21 cellular contexts compared by ENCODE assay signal in the genomic region with DNA sequence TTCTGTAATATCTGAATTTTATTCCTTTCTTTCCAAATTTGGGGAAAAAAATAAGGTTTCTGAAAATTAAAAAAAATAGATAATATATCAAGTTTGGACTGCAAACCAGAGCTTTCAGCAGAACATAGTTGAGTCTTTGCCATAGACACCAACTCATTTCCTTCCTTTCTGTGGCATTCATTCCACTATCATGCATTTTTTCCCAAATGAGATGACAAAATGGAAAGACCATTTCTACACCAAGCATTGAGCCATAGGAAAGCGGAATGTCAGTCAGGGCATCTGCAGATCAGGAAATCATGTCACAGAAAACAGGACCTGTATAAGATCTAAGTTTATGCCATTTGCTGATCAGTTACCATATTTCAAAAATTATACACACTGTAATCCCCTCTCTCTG.
DNase-seq lines count a peak whose midpoint lies in the region; ATAC-seq, FAIRE-seq and TF ChIP-seq lines count a peak whose summit lies in the region.
"Had no signal": no experiment of that assay in that cellular context is flagged by ENCODE, and none has a peak within 500 bp of the region (broad histone marks: within the 10 kb centered on the region; RNA-seq: fewer than 3 reads in every experiment).

No MANE protein-coding gene starts in this region.

- H3K9ac ChIP-seq in astrocyte (ENCODE audit: low read length), result peak overlapping the region; percentile 58

- CTCF ChIA-PET in activated CD4-positive, alpha-beta memory T cell treated with anti-CD3 and anti-CD28 coated beads, Interleukin-2, amount 10 ng/mL, durations not matched to agents 7 days and 5 days (lab: Charles Lee), result no interaction called here

- DNase-seq in heart left ventricle (no peak), heart right ventricle (no peak), astrocyte (ENCODE audit: low read depth) (peak; percentile 60), foreskin fibroblast (peak; percentile 69 to 73), ecto neural progenitor cell (ENCODE audit: low spot score) (no peak), immature natural killer cell (no peak)
- no peak for DNase-seq in activated CD4-positive, alpha-beta memory T cell treated with anti-CD3 and anti-CD28 coated beads, Interleukin-2, amount 10 ng/mL, durations not matched to agents 7 days and 5 days
- DNase-seq: CD4-positive, CD25-positive, alpha-beta regulatory T cell; esophagus squamous epithelium; hippocampal formation; KBM-7; NCI-H1694; NCI-H774; stimulated activated CD4-positive, alpha-beta T cell treated with anti-CD3 and anti-CD28 coated beads, Interleukin-4, amount 100 ng/mL, for 4 hours had no signal

- no peaks in the 10 kb centered on the region for H3K9me3 ChIP-seq in heart left ventricle
- no peaks in the 10 kb centered on the region for H3K9me3 ChIP-seq in heart right ventricle
- H3K9me3 ChIP-seq in astrocyte (ENCODE audit: insufficient read depth, low read depth, low read length), result no peaks in the 10 kb centered on the region
- H3K9me3 ChIP-seq: A549, esophagus squamous epithelium had no signal

- H3K4me3 ChIP-seq in heart left ventricle (no peak overlapping the region), heart right ventricle (no peak overlapping the region), astrocyte (ENCODE audit: insufficient read depth, low read depth, low read length) (no peak overlapping the region), foreskin fibroblast (ENCODE audit: low read depth in 1 of 2, low read length in 2 of 2) (no peak overlapping the region)
- H3K4me3 ChIP-seq: A549, cardiac muscle cell, esophagus squamous epithelium, skin epidermis had no signal

- 94 to 95% (median 94%) methylated on average over 1 of the region's 1 CpG for WGBS in heart left ventricle, 4 donors
- WGBS in heart right ventricle, 2 donors, result 84 to 90% methylated on average over 1 of the region's 1 CpG

- H3K79me2 ChIP-seq in astrocyte (ENCODE audit: insufficient read depth, low read length), result no peaks in the 10 kb centered on the region

- H2AFZ ChIP-seq in astrocyte (ENCODE audit: low read depth, low read length), result peak overlapping the region; percentile 0

- H3K27ac Mint-ChIP-seq in astrocyte (ENCODE audit: unreplicated experiment) (peak overlapping the region; percentile 49), immature natural killer cell (no peak overlapping the region)
- no peak overlapping the region for H3K27ac Mint-ChIP-seq in activated CD4-positive, alpha-beta memory T cell treated with anti-CD3 and anti-CD28 coated beads, Interleukin-2, amount 10 ng/mL, durations not matched to agents 7 days and 5 days
- H3K27ac Mint-ChIP-seq: activated naive CD8-positive, alpha-beta T cell; activated T-helper 1 cell treated with anti-CD3 and anti-CD28 coated beads, Interleukin-12 subunit alpha, Interleukin-12 subunit beta, Interleukin-2, Interleukin-4 antibody, amounts not matched to agents 30 ng/mL and 10 ng/mL and 1 ng/mL, durations not matched to agents 14 hours and 24 hours and 36 hours; CD4-positive, CD25-positive, alpha-beta regulatory T cell; natural killer cell treated with Interleukin-12 subunit alpha and Interleukin-12 subunit beta and Interleukin-15 and Interleukin-18, amount 100 ng/mL, for 72 hours had no signal

- H3K4me1 Mint-ChIP-seq in astrocyte (ENCODE audit: low read depth, unreplicated experiment) (peaks cover 42% of the 10 kb centered on the region), immature natural killer cell (no peaks in the 10 kb centered on the region)
- peaks cover 3% of the 10 kb centered on the region for H3K4me1 Mint-ChIP-seq in activated CD4-positive, alpha-beta memory T cell treated with anti-CD3 and anti-CD28 coated beads, Interleukin-2, amount 10 ng/mL, durations not matched to agents 7 days and 5 days
- H3K4me1 Mint-ChIP-seq: CD4-positive, CD25-positive, alpha-beta regulatory T cell had no signal

- H3K27me3 Mint-ChIP-seq in astrocyte (ENCODE audit: low read depth, unreplicated experiment), result no peaks in the 10 kb centered on the region
- H3K27me3 Mint-ChIP-seq in activated CD4-positive, alpha-beta memory T cell treated with anti-CD3 and anti-CD28 coated beads, Interleukin-2, amount 10 ng/mL, durations not matched to agents 7 days and 5 days, result peaks cover 9% of the 10 kb centered on the region
- peaks cover 4 to 11% (median 4%) of the 10 kb centered on the region in 3 donors for H3K27me3 Mint-ChIP-seq in immature natural killer cell (ENCODE audit: low read depth in 3 of 3)
- H3K27me3 Mint-ChIP-seq: activated naive CD8-positive, alpha-beta T cell had no signal

- H3K9me3 Mint-ChIP-seq in astrocyte (ENCODE audit: unreplicated experiment) (no peaks in the 10 kb centered on the region), immature natural killer cell (no peaks in the 10 kb centered on the region)
- no peaks in the 10 kb centered on the region for H3K9me3 Mint-ChIP-seq in activated CD4-positive, alpha-beta memory T cell treated with anti-CD3 and anti-CD28 coated beads, Interleukin-2, amount 10 ng/mL, durations not matched to agents 7 days and 5 days
- H3K9me3 Mint-ChIP-seq: activated T-helper 1 cell treated with anti-CD3 and anti-CD28 coated beads, Interleukin-12 subunit alpha, Interleukin-12 subunit beta, Interleukin-2, Interleukin-4 antibody, amounts not matched to agents 30 ng/mL and 10 ng/mL and 1 ng/mL, durations not matched to agents 14 hours and 24 hours and 36 hours; natural killer cell treated with Interleukin-12 subunit alpha and Interleukin-12 subunit beta and Interleukin-15 and Interleukin-18, amount 100 ng/mL, for 72 hours had no signal

- POLR2A ChIA-PET in activated CD4-positive, alpha-beta memory T cell treated with anti-CD3 and anti-CD28 coated beads, Interleukin-2, amount 10 ng/mL, durations not matched to agents 7 days and 5 days (lab: Charles Lee), result no interaction called here

- no peak for TF ChIP-seq POLR2A in heart left ventricle (IDR thresholded peaks at IDR 0.05)

- H3K27ac ChIP-seq in heart left ventricle (peak overlapping the region in 7 of 12 donors; percentile 13 to 51 (median 30)), heart right ventricle (peak overlapping the region in 5 of 10 donors; percentile 11 to 73 (median 38)), astrocyte (ENCODE audit: low read depth, low read length) (peak overlapping the region; percentile 82)
- H3K27ac ChIP-seq: A549, cardiac muscle cell, esophagus squamous epithelium had no signal

- intact Hi-C loops in heart left ventricle (cut with DNase I) (loop anchor here in 1 of 10 donors (5.0 kb wide), 1 partner anchor 45 kb away; no protein-coding TSS in a partner anchor), heart right ventricle (cut with DNase I) (loop anchor here in 1 of 10 donors (10.0 kb wide), 1 partner anchor 47 kb away; no protein-coding TSS in a partner anchor)

- no peak overlapping the region for H3K4me3 Mint-ChIP-seq in astrocyte (ENCODE audit: unreplicated experiment)
- H3K4me3 Mint-ChIP-seq in activated CD4-positive, alpha-beta memory T cell treated with anti-CD3 and anti-CD28 coated beads, Interleukin-2, amount 10 ng/mL, durations not matched to agents 7 days and 5 days, result no peak overlapping the region
- H3K4me3 Mint-ChIP-seq in immature natural killer cell, result no peak overlapping the region
- H3K4me3 Mint-ChIP-seq: activated naive CD8-positive, alpha-beta T cell; activated T-helper 1 cell treated with anti-CD3 and anti-CD28 coated beads, Interleukin-12 subunit alpha, Interleukin-12 subunit beta, Interleukin-2, Interleukin-4 antibody, amounts not matched to agents 30 ng/mL and 10 ng/mL and 1 ng/mL, durations not matched to agents 14 hours and 24 hours and 36 hours; CD4-positive, CD25-positive, alpha-beta regulatory T cell; natural killer cell treated with Interleukin-12 subunit alpha and Interleukin-12 subunit beta and Interleukin-15 and Interleukin-18, amount 100 ng/mL, for 72 hours had no signal

- ATAC-seq in heart left ventricle, result peak in 1 of 4 donors; percentile 39
- ATAC-seq in heart right ventricle, result no peak
- ATAC-seq in GM21447 (IDR thresholded peaks at IDR 0.05; ENCODE audit: unreplicated experiment), result no peak
- ATAC-seq: A549; natural killer cell treated with Interleukin-12 subunit alpha and Interleukin-12 subunit beta and Interleukin-15 and Interleukin-18, amount 100 ng/mL, for 72 hours had no signal

- peak overlapping the region; percentile 42 for H3K4me2 ChIP-seq in astrocyte (ENCODE audit: low read length)
- H3K4me2 ChIP-seq: A549 had no signal

- H3K36me3 ChIP-seq in heart left ventricle, result no peaks in the 10 kb centered on the region
- H3K36me3 ChIP-seq in heart right ventricle, result no peaks in the 10 kb centered on the region
- H3K36me3 ChIP-seq in astrocyte (ENCODE audit: insufficient read depth, low read length), result no peaks in the 10 kb centered on the region
- H3K36me3 ChIP-seq: cardiac muscle cell, esophagus squamous epithelium had no signal

- H3K27me3 ChIP-seq in heart left ventricle (no peaks in the 10 kb centered on the region), heart right ventricle (no peaks in the 10 kb centered on the region), astrocyte (ENCODE audit: insufficient read depth, low read length) (no peaks in the 10 kb centered on the region)
- H3K27me3 ChIP-seq: cardiac muscle cell, esophagus squamous epithelium had no signal

- TF ChIP-seq CTCF in heart left ventricle (IDR thresholded peaks at IDR 0.05) (no peak), heart right ventricle (IDR thresholded peaks at IDR 0.05) (no peak), astrocyte (IDR thresholded peaks at IDR 0.05; ENCODE audit: insufficient read depth, low read depth, low read length) (no peak), foreskin fibroblast (IDR thresholded peaks at IDR 0.05; ENCODE audit: low read depth, low read length) (no peak)

- H4K20me1 ChIP-seq in astrocyte (ENCODE audit: insufficient read depth, low read length), result no peaks in the 10 kb centered on the region

- H3K4me1 ChIP-seq in heart left ventricle (peaks cover 0 to 12% (median 2%) of the 10 kb centered on the region in 12 donors), heart right ventricle (peaks cover 0 to 33% (median 11%) of the 10 kb centered on the region in 9 donors), astrocyte (ENCODE audit: insufficient read depth, low read length) (peaks cover 46% of the 10 kb centered on the region)
- H3K4me1 ChIP-seq: A549, esophagus squamous epithelium had no signal

- no peak for FAIRE-seq in astrocyte (lab: Jason Lieb, UNC)
- FAIRE-seq: A549 had no signal

- no peaks in the 10 kb centered on the region for H3K36me3 Mint-ChIP-seq in astrocyte (ENCODE audit: low read depth, unreplicated experiment)
- H3K36me3 Mint-ChIP-seq in activated CD4-positive, alpha-beta memory T cell treated with anti-CD3 and anti-CD28 coated beads, Interleukin-2, amount 10 ng/mL, durations not matched to agents 7 days and 5 days (ENCODE audit: low read depth), result no peaks in the 10 kb centered on the region
- no peaks in the 10 kb centered on the region for H3K36me3 Mint-ChIP-seq in immature natural killer cell
- H3K36me3 Mint-ChIP-seq: activated naive CD8-positive, alpha-beta T cell; CD4-positive, CD25-positive, alpha-beta regulatory T cell; natural killer cell treated with Interleukin-12 subunit alpha and Interleukin-12 subunit beta and Interleukin-15 and Interleukin-18, amount 100 ng/mL, for 72 hours had no signal

Comparison
In these comparisons a context has a peak if more than half of its experiments do, and no peak if none do; other contexts are left out.
1. DNase-seq: peak in astrocyte (single experiment) and foreskin fibroblast (2 of 2); none in heart left ventricle (0 of 5), heart right ventricle (0 of 2), activated CD4-positive, alpha-beta memory T cell treated with anti-CD3 and anti-CD28 coated beads, Interleukin-2, amount 10 ng/mL, durations not matched to agents 7 days and 5 days (single experiment), ecto neural progenitor cell (single experiment) and immature natural killer cell (0 of 3).